Comparison of ENCODE assay signal across 19 cellular contexts in genomic region chrY:2874211-2874610, GRCh38. TPM values are rescaled to one million over a fixed set of nuclear protein-coding genes. Genes with fewer than 3 reads are reported as not detected.
A peak's percentile ranks its signal among the peaks of the same experiment; 100 is the strongest.
DNase-seq lines count a peak whose midpoint lies in the region; ATAC-seq and TF ChIP-seq lines count a peak whose summit lies in the region.
"Had no signal": no experiment of that assay in that cellular context is flagged by ENCODE, and none has a peak within 500 bp of the region (broad histone marks: within the 10 kb centered on the region; RNA-seq: fewer than 3 reads in every experiment).

No MANE protein-coding gene starts in this region.

- TF ChIP-seq CTCF in LNCaP clone FGC (IDR thresholded peaks at IDR 0.05; ENCODE audit: control insufficient read depth, extremely low read depth, insufficient read depth), result no peak
- no peak for TF ChIP-seq CTCF in choroid plexus epithelial cell (conservative IDR thresholded peaks at IDR 0.05; ENCODE audit: low read depth, low read length)
- TF ChIP-seq CTCF in GM10248 (IDR thresholded peaks at IDR 0.05; ENCODE audit: control extremely low read depth, extremely low read depth, low read depth, missing control alignments), result no peak

- no peak overlapping the region for H3K27ac Mint-ChIP-seq in CD4-positive, alpha-beta memory T cell
- H3K27ac Mint-ChIP-seq: CD14-positive monocyte; CD8-positive, alpha-beta T cell; GM23338 had no signal

- H3K27me3 ChIP-seq in CD4-positive, alpha-beta memory T cell (ENCODE audit: insufficient read depth, low read length), result no peaks in the 10 kb centered on the region
- H3K27me3 ChIP-seq: BLaER1 had no signal

- no peaks in the 10 kb centered on the region for H3K4me1 Mint-ChIP-seq in CD4-positive, alpha-beta memory T cell
- H3K4me1 Mint-ChIP-seq: CD14-positive monocyte, GM23338 had no signal

- CTCF ChIA-PET in GM10248 (lab: Yijun Ruan, JAX), result interaction anchor here (1.8 kb wide), 1 partner anchor 15 kb away, joined by 3 read pairs; no protein-coding TSS in a partner anchor
- CTCF ChIA-PET in CD4-positive, alpha-beta memory T cell (lab: Charles Lee; ENCODE audit: partially characterized antibody), result no interaction called here

- no peaks in the 10 kb centered on the region for H3K9me3 Mint-ChIP-seq in CD4-positive, alpha-beta memory T cell

- ATAC-seq in activated CD4-positive, CD25-positive, alpha-beta regulatory T cell treated with anti-CD3 and anti-CD28 coated beads, Interleukin-2, amount 50 U/mL, for 24 hours, result no peak
- ATAC-seq in HG03571 (IDR thresholded peaks at IDR 0.05; ENCODE audit: unreplicated experiment), result no peak
- ATAC-seq: CD8-positive, alpha-beta T cell; GM23338 had no signal

- no peaks in the 10 kb centered on the region for H3K36me3 ChIP-seq in CD4-positive, alpha-beta memory T cell (ENCODE audit: insufficient read depth, low read length)
- H3K36me3 ChIP-seq: BLaER1 had no signal

- peaks cover 0 to 8% of the 10 kb centered on the region in 2 donors for H3K36me3 Mint-ChIP-seq in CD4-positive, alpha-beta memory T cell
- H3K36me3 Mint-ChIP-seq: CD14-positive monocyte had no signal

- no peak overlapping the region for H3K27ac ChIP-seq in CD4-positive, alpha-beta memory T cell (ENCODE audit: low read depth, low read length)
- H3K27ac ChIP-seq: BLaER1 had no signal

- H3K4me3 ChIP-seq in LNCaP clone FGC (ENCODE audit: low read depth, low read length), result no peak overlapping the region
- no peak overlapping the region for H3K4me3 ChIP-seq in choroid plexus epithelial cell (ENCODE audit: low read depth, low read length)
- H3K4me3 ChIP-seq in CD4-positive, alpha-beta memory T cell (ENCODE audit: low read length in 2 of 2), result no peak overlapping the region
- H3K4me3 ChIP-seq: BLaER1, GM23338 had no signal

- H3K27me3 Mint-ChIP-seq in CD4-positive, alpha-beta memory T cell, result no peaks in the 10 kb centered on the region

- no peaks in the 10 kb centered on the region for H3K9me3 ChIP-seq in CD4-positive, alpha-beta memory T cell (ENCODE audit: control insufficient read depth in 1 of 2, low read length in 2 of 2)
- H3K9me3 ChIP-seq: BLaER1 had no signal

- H3K4me1 ChIP-seq in CD4-positive, alpha-beta memory T cell (ENCODE audit: insufficient read depth, low read length), result no peaks in the 10 kb centered on the region
- H3K4me1 ChIP-seq: BLaER1 had no signal

- POLR2A ChIA-PET in GM10248 (lab: Yijun Ruan, JAX), result no interaction called here
- POLR2A ChIA-PET in CD4-positive, alpha-beta memory T cell (lab: Charles Lee; ENCODE audit: partially characterized antibody), result no interaction called here

- no peak overlapping the region for H3K4me3 Mint-ChIP-seq in CD4-positive, alpha-beta memory T cell
- H3K4me3 Mint-ChIP-seq: CD14-positive monocyte; CD8-positive, alpha-beta T cell; GM23338 had no signal

- intact Hi-C loops in CD4-positive, alpha-beta memory T cell (cut with micrococcal nuclease), result no loop called here

- DNase-seq in EH (ENCODE audit: low read depth), result peak; percentile 48
- DNase-seq in LNCaP clone FGC (ENCODE audit: low read depth), result peak; percentile 50
- DNase-seq in choroid plexus epithelial cell (ENCODE audit: low read depth), result peak; percentile 59
- DNase-seq in left kidney (ENCODE audit: low read depth, low spot score), result peak; percentile 10
- no peak for DNase-seq in GM10248 (ENCODE audit: extremely low spot score)
- DNase-seq in CD4-positive, alpha-beta memory T cell, result no peak
- DNase-seq: 8988T; Calu3; CD8-positive, alpha-beta T cell; DMS79 treated with DMSO at 0.1 percent for 48 hours; EL; HCEC 1CT had no signal

RNA-seq across cellular contexts. Expression of gene RPS4Y1, which starts 32.8 kb away (rescaled TPM):
- total RNA-seq in CD4-positive, alpha-beta memory T cell, result 100 to 1,000 TPM; 400 to 426 TPM
- not detected for polyA plus RNA-seq in CD4-positive, alpha-beta memory T cell
- total RNA-seq: A673, Calu3, HT-29 had no signal
- polyA plus RNA-seq: CD14-positive monocyte had no signal

Comparison
In these comparisons a context has a peak if more than half of its experiments do, and no peak if none do; other contexts are left out.
1. DNase-seq: peak in EH (single experiment), LNCaP clone FGC (single experiment), choroid plexus epithelial cell (single experiment) and left kidney (single experiment); none in GM10248 (single experiment) and CD4-positive, alpha-beta memory T cell (0 of 5).